ENCODE assay signal across 8 cellular contexts in genomic region chr19:40348125-40348913, GRCh38. TPM values are rescaled to one million over a fixed set of nuclear protein-coding genes. Genes with fewer than 3 reads are reported as not detected.
DNase-seq lines count a peak whose midpoint lies in the region; ATAC-seq and TF ChIP-seq lines count a peak whose summit lies in the region.

A gene with protein sequence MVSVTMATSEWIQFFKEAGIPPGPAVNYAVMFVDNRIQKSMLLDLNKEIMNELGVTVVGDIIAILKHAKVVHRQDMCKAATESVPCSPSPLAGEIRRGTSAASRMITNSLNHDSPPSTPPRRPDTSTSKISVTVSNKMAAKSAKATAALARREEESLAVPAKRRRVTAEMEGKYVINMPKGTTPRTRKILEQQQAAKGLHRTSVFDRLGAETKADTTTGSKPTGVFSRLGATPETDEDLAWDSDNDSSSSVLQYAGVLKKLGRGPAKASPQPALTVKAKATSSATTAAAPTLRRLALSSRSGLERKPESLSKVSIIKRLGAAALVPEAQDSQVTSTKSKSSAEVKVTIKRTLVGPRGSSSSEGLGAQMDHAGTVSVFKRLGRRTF (minus strand): TSS chr19:40348397. CDS start chr19:40341857, 6,540 bp downstream.
PLD3 (plus strand) TSS chr19:40348695; CDS start chr19:40366484, 17,789 bp downstream.

- H2AFZ ChIP-seq in trophoblast cell (ENCODE audit: insufficient read depth, low read length, poor library complexity) = peak within 1 kb of the TSS; percentile 30

- peak within 1 kb of the TSS; percentile 78 for H4K12ac ChIP-seq in trophoblast cell (ENCODE audit: low read depth, low read length)

- H3K4me3 ChIP-seq in GM12875 (ENCODE audit: low read depth, low read length) (peak within 1 kb of the TSS; percentile 82), adipocyte (ENCODE audit: low read length) (peak within 1 kb of the TSS; percentile 98), cardiac muscle cell (peak within 1 kb of the TSS; percentile 79), trophoblast cell (ENCODE audit: low read depth, low read length) (peak within 1 kb of the TSS; percentile 91), transverse colon (peak within 1 kb of the TSS; percentile 59 to 95 (median 77))

- H2BK120ac ChIP-seq in trophoblast cell (ENCODE audit: insufficient read depth, low read length, poor library complexity) = peak within 1 kb of the TSS; percentile 35

- peak within 1 kb of the TSS; percentile 67 for H3K18ac ChIP-seq in trophoblast cell (ENCODE audit: low read length)

- no peaks in the 10 kb centered on the region for H3K36me3 ChIP-seq in adipocyte (ENCODE audit: control insufficient read depth, insufficient read depth, low read length, severe bottlenecking)
- H3K36me3 ChIP-seq in cardiac muscle cell = no peaks in the 10 kb centered on the region
- H3K36me3 ChIP-seq in trophoblast cell (ENCODE audit: control insufficient read depth in 1 of 2, insufficient read depth in 2 of 2, low read length in 2 of 2) = peaks cover 2 to 7% of the 10 kb centered on the region in 2 experiments
- no peaks in the 10 kb centered on the region for H3K36me3 ChIP-seq in transverse colon

- in situ Hi-C loops in transverse colon (cut with MboI; ENCODE audit: low pct_ligation_motif_present in 1 of 4, low pct_unique_long_range_greater_than_20kb in 1 of 4, low sequenced_read_pairs in 3 of 4) = no loop called here

- DNase-seq in NCI-H1436 (lab: John Stamatoyannopoulos, UW) (peak; percentile 98), T follicular helper cell (ENCODE audit: low read depth) (peak; percentile 98), adipocyte (ENCODE audit: low read depth) (peak; percentile 100), cardiac muscle cell (ENCODE audit: low read depth in 1 of 2, low spot score in 1 of 2) (peak; percentile 100), trophoblast cell (peak; percentile 100), transverse colon (peak; percentile 99)

- intact Hi-C loops in transverse colon (cut with DNase I; ENCODE audit: low total_unique reads) = no loop called here

- peaks cover 9% of the 10 kb centered on the region for H3K79me2 ChIP-seq in trophoblast cell (ENCODE audit: control insufficient read depth, insufficient read depth, low read length, poor library complexity)

- H3K4ac ChIP-seq in trophoblast cell (ENCODE audit: low read depth, low read length) = peak within 1 kb of the TSS; percentile 68

- H2BK12ac ChIP-seq in trophoblast cell (ENCODE audit: low read length) = no peak within 1 kb of the TSS

- H3K4me2 ChIP-seq in trophoblast cell (ENCODE audit: low read length) = peak within 1 kb of the TSS; percentile 72

- H3K9me3 ChIP-seq in adipocyte (ENCODE audit: control insufficient read depth, low read length) (no peaks in the 10 kb centered on the region), cardiac muscle cell (ENCODE audit: low read depth) (no peaks in the 10 kb centered on the region), trophoblast cell (ENCODE audit: insufficient read depth, low read depth, low read length) (peaks cover 2% of the 10 kb centered on the region), transverse colon (no peaks in the 10 kb centered on the region)

- TF ChIP-seq EP300 in transverse colon (IDR thresholded peaks at IDR 0.05; ENCODE audit: low read depth) = no peak

- no CpG with 5 or more reads among the region's 77 CpGs for WGBS in trophoblast cell (ENCODE audit: extremely low coverage, insufficient coverage, insufficient read length)
- WGBS in transverse colon (ENCODE audit: low coverage in 1 of 2), 2 donors = 0% methylated on average over 2 to 45 of the region's 77 CpGs

- peak; percentile 87 for TF ChIP-seq POLR2A in transverse colon (IDR thresholded peaks at IDR 0.05)

- H3K14ac ChIP-seq in trophoblast cell (ENCODE audit: low read length) = peak within 1 kb of the TSS; percentile 66

- peak within 1 kb of the TSS; percentile 67 for H2BK5ac ChIP-seq in trophoblast cell (ENCODE audit: low read depth, low read length, poor library complexity)

- peak within 1 kb of the TSS; percentile 91 for H3K23ac ChIP-seq in trophoblast cell (ENCODE audit: low read length)

- peak; percentile 95 for ATAC-seq in HG02798 (IDR thresholded peaks at IDR 0.05; ENCODE audit: poor library complexity, unreplicated experiment)

- peak within 1 kb of the TSS; percentile 40 for H2AK5ac ChIP-seq in trophoblast cell (ENCODE audit: low read length)

- TF ChIP-seq CTCF in GM12875 (IDR thresholded peaks at IDR 0.05; ENCODE audit: borderline replicate concordance, insufficient read depth, low read depth, low read length) (no peak), cardiac muscle cell (IDR thresholded peaks at IDR 0.05; ENCODE audit: low read depth, low read length) (no peak), transverse colon (IDR thresholded peaks at IDR 0.05) (peak in 1 of 5 experiments; percentile 25)

- H3K4me1 ChIP-seq in adipocyte (ENCODE audit: control insufficient read depth, insufficient read depth, low read length) (peaks cover 15% of the 10 kb centered on the region), cardiac muscle cell (ENCODE audit: low read depth) (no peaks in the 10 kb centered on the region), trophoblast cell (ENCODE audit: control insufficient read depth in 1 of 2, insufficient read depth in 2 of 2, low read length in 2 of 2) (peaks cover 7 to 9% of the 10 kb centered on the region in 2 experiments), transverse colon (peaks cover 11 to 22% (median 18%) of the 10 kb centered on the region in 4 donors)

- H3K79me1 ChIP-seq in trophoblast cell (ENCODE audit: low read length) = peaks cover 9% of the 10 kb centered on the region

- H3K27me3 ChIP-seq in adipocyte (replicated peaks; ENCODE audit: control insufficient read depth, insufficient read depth, low read length) (no peaks in the 10 kb centered on the region), cardiac muscle cell (no peaks in the 10 kb centered on the region), trophoblast cell (ENCODE audit: insufficient read depth, low read length) (no peaks in the 10 kb centered on the region), transverse colon (no peaks in the 10 kb centered on the region)

- H3K27ac ChIP-seq in cardiac muscle cell = no peak within 1 kb of the TSS
- H3K27ac ChIP-seq in trophoblast cell (ENCODE audit: low read depth, low read length) = peak within 1 kb of the TSS; percentile 32
- H3K27ac ChIP-seq in transverse colon = peak within 1 kb of the TSS; percentile 81 to 88 (median 84)

- H4K8ac ChIP-seq in trophoblast cell (ENCODE audit: low read depth, low read length) = peak within 1 kb of the TSS; percentile 80

- H3K9ac ChIP-seq in adipocyte (ENCODE audit: low read length) = peak within 1 kb of the TSS; percentile 89
- peak within 1 kb of the TSS; percentile 86 for H3K9ac ChIP-seq in trophoblast cell (ENCODE audit: low read length)

- H4K91ac ChIP-seq in trophoblast cell (ENCODE audit: low read depth, low read length) = peak within 1 kb of the TSS; percentile 36

RNA-seq across cellular contexts. Expression of the first gene that starts in this region (rescaled TPM):
- total RNA-seq in cardiac muscle cell = 16.4 and 35.7 TPM in 2 replicates
- polyA plus RNA-seq in cardiac muscle cell = 20.3 and 21.2 TPM in 2 replicates
- polyA plus RNA-seq in trophoblast cell (2013) = 28.2 and 29.6 TPM in 2 replicates
- total RNA-seq in transverse colon = 10 to 100 TPM; 12.3 to 16.5 (median 13.8) TPM

RNA-seq across cellular contexts. Expression of gene PLD3, which starts in this region (rescaled TPM):
- total RNA-seq in cardiac muscle cell = 833 and 875 TPM in 2 replicates
- polyA plus RNA-seq in cardiac muscle cell = 827 and 866 TPM in 2 replicates
- 773 and 872 TPM in 2 replicates for polyA plus RNA-seq in trophoblast cell (2013)
- 100 to 1,000 TPM in 3 of 4 donors, 10 to 100 TPM in 1; 91.6 to 322 (median 179) TPM for total RNA-seq in transverse colon
